ENCODE assay signal across 8 cellular contexts in the genomic region with DNA sequence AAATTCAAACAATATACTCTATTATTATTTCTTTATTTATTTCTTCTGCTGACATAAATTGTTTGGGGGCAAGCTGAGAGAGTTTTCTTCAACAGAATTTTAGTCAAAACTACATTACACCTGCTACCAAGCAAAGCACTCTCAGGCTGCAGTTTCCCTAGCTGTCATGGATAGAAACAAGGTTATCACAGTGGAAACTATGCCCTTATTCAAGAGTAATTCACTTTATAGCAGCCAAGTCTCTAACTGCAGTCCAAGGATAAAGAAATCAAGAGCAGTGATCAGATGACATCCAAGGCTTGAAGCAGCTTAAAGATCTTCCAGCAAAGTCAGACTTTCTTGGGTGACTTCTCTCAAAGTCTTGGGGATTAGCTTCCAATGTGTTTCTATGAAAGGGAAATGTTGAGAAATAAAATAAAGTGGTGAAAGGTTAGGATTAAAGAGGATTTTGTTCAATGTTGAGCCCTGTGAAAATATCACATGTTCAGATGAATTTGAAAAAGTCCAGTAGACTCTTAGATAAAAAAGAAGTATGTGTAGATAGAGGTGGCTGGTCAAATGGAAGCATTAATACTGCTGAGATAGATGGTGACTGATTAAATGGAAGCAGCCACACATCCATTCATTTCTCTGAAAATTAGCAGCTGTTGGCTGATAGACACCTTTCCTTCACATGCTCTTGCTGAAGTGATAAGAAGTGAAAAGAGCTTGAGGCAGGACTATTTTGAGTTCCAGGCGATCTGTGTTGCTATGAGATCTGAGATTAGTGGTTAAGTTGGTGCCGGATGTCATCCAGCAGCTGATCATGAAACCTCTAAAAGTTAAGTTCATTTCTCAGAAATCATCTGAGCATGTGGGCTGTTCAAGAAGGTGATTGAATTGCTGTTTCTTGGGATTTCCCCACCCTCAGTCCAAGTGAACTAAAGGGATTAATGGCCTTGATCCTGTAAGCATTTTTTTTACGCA.
DNase-seq lines count a peak whose midpoint lies in the region; ATAC-seq and FAIRE-seq lines count a peak whose summit lies in the region.

No MANE protein-coding gene starts in this region.

- peaks cover 16% of the 10 kb centered on the region for H3K36me3 Mint-ChIP-seq in activated CD4-positive, alpha-beta T cell treated with anti-CD3 and anti-CD28 coated beads for 36 hours (ENCODE audit: low read depth)

- ATAC-seq in HG03095 (IDR thresholded peaks at IDR 0.05; ENCODE audit: unreplicated experiment) = peak; percentile 88
- peak; percentile 74 for ATAC-seq in activated CD4-positive, alpha-beta T cell treated with anti-CD3 and anti-CD28 coated beads for 36 hours

- H3K27ac Mint-ChIP-seq in activated CD4-positive, alpha-beta T cell treated with anti-CD3 and anti-CD28 coated beads for 36 hours = peak overlapping the region; percentile 90

- H3K4me3 Mint-ChIP-seq in activated CD4-positive, alpha-beta T cell treated with anti-CD3 and anti-CD28 coated beads for 36 hours = peak overlapping the region; percentile 15

- peak; percentile 39 for DNase-seq in GM19239 (ENCODE audit: insufficient read length, low spot score)
- DNase-seq in activated CD4-positive, alpha-beta T cell treated with anti-CD3 and anti-CD28 coated beads for 36 hours = peak; percentile 75
- peak; percentile 43 for DNase-seq in kidney tubule cell (ENCODE audit: low spot score)
- no peak for DNase-seq in HK-2 (ENCODE audit: unreplicated experiment)
- no peak for DNase-seq in NCI-H2029 (lab: John Stamatoyannopoulos, UW)
- no peak for DNase-seq in SHP77 (lab: John Stamatoyannopoulos, UW)
- DNase-seq in islet precursor cell = no peak

- intact Hi-C loops in activated CD4-positive, alpha-beta T cell treated with anti-CD3 and anti-CD28 coated beads for 36 hours (cut with DNase I, micrococcal nuclease) = loop anchor here (1.0 to 10.0 kb wide), 11 partner anchors 67 to 529 kb away; a partner anchor contains a TSS

- peaks cover 84% of the 10 kb centered on the region for H3K4me1 Mint-ChIP-seq in activated CD4-positive, alpha-beta T cell treated with anti-CD3 and anti-CD28 coated beads for 36 hours

- POLR2A ChIA-PET in activated CD4-positive, alpha-beta T cell treated with anti-CD3 and anti-CD28 coated beads for 36 hours (lab: Charles Lee) = interaction anchor here (1.0 to 1.8 kb wide), 3 partner anchors 99 to 259 kb away, joined by 4 to 12 read pairs (median 8); a partner anchor contains a TSS

- FAIRE-seq in GM19239 (lab: Jason Lieb, UNC) = peak; percentile 100

- peaks cover 7% of the 10 kb centered on the region for H3K9me3 Mint-ChIP-seq in activated CD4-positive, alpha-beta T cell treated with anti-CD3 and anti-CD28 coated beads for 36 hours (ENCODE audit: low read depth)

- no peaks in the 10 kb centered on the region for H3K27me3 Mint-ChIP-seq in activated CD4-positive, alpha-beta T cell treated with anti-CD3 and anti-CD28 coated beads for 36 hours

- CTCF ChIA-PET in activated CD4-positive, alpha-beta T cell treated with anti-CD3 and anti-CD28 coated beads for 36 hours (lab: Charles Lee) = interaction anchor here (0.5 to 3.4 kb wide), 14 partner anchors 9 to 1870 kb away, joined by 3 to 19 read pairs (median 4); a partner anchor contains a TSS

Comparison
In these comparisons a context has a peak if more than half of its experiments do, and no peak if none do; other contexts are left out.
1. DNase-seq: peak in GM19239 (single experiment), activated CD4-positive, alpha-beta T cell treated with anti-CD3 and anti-CD28 coated beads for 36 hours (single experiment) and kidney tubule cell (single experiment); none in HK-2 (single experiment), NCI-H2029 (single experiment), SHP77 (0 of 2) and islet precursor cell (single experiment).